Comparison of ENCODE assay signal across 21 cellular contexts in the genomic region with DNA sequence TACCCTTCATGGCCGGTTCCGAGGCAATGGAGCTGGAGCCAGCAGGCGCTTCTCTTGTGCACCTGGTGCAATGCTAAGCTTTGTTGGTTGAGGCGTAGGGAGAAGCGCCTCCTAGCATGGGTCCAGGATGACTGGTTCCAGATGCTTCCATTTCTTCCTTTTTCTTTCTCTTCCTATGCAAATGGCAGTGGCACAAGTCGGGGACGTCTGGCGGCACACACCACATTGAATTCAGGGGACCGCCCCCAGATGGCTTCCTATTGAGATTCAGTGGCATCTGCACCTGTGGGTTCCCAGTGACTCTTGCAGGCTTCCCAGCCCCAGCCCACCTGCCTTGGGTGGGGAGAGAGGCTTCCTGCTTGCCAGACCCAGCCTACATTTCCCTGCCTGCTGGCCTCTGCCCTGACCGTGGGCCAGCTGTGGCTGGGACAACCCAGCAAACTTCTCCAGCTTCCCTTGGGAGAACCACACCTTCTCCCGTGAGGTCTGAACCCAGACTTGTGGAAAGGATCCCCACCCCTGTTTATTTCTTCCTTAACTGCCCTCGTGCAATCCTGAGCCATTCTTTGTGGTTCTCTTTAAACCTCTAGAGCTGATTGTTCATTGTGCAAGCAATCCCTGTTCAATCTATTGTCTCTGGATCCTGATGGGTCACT. TPM values are rescaled to one million over a fixed set of nuclear protein-coding genes. Genes with fewer than 3 reads are reported as not detected.
"Had no signal": no experiment of that assay in that cellular context is flagged by ENCODE, and none has a peak within 500 bp of the region (broad histone marks: within the 10 kb centered on the region; RNA-seq: fewer than 3 reads in every experiment).

No MANE protein-coding gene starts in this region.

RNA-seq across cellular contexts. Expression of gene OBP2B, which starts 8.4 kb away (rescaled TPM):
- total RNA-seq: activated CD4-positive, alpha-beta memory T cell treated with anti-CD3 and anti-CD28 coated beads for 36 hours; activated CD4-positive, alpha-beta T cell treated with anti-CD3 and anti-CD28 coated beads for 36 hours; activated CD4-positive, alpha-beta T cell treated with anti-CD3 and anti-CD28 coated beads, Interleukin-2, amount 10 ng/mL, durations not matched to agents 24 days and 14 days; activated CD8-positive, alpha-beta T cell treated with anti-CD3 and anti-CD28 coated beads, Interleukin-2, amount 10 ng/mL, durations not matched to agents 7 days and 5 days; activated naive CD4-positive, alpha-beta T cell treated with anti-CD3 and anti-CD28 coated beads for 36 hours; activated naive CD8-positive, alpha-beta T cell treated with anti-CD3 and anti-CD28 coated beads for 36 hours; activated T-helper 1 cell treated with anti-CD3 and anti-CD28 coated beads, Interleukin-12 subunit alpha, Interleukin-12 subunit beta, Interleukin-2, Interleukin-4 antibody, amounts not matched to agents 30 ng/mL and 10 ng/mL and 1 ng/mL, durations not matched to agents 14 hours and 24 hours and 36 hours; activated T-helper 2 cell treated with anti-CD3 and anti-CD28 coated beads, Interferon-gamma antibody, Interleukin-2, Interleukin-4, amounts not matched to agents 10 μg/mL and 5 μg/mL and 100 μg/mL, durations not matched to agents 14 hours and 24 hours and 36 hours; aorta; body of pancreas; colonic mucosa; dermis microvascular lymphatic vessel endothelial cell; endothelial cell of umbilical vein; esophagus squamous epithelium; fibroblast of lung; fibroblast of villous mesenchyme; gastroesophageal sphincter; glomerular endothelial cell; T-helper 1 cell treated with Interleukin-12 subunit alpha and Interleukin-12 subunit beta and Interleukin-4 antibody, amounts not matched to agents 30 ng/mL and 1 ng/mL, for 36 hours had no signal
- polyA plus RNA-seq: adrenal gland, aorta, endothelial cell of umbilical vein, esophagus, fibroblast of lung had no signal

RNA-seq across cellular contexts. Expression of gene ABO, which starts 57.5 kb away (rescaled TPM):
- total RNA-seq: activated CD4-positive, alpha-beta memory T cell treated with anti-CD3 and anti-CD28 coated beads for 36 hours; activated CD8-positive, alpha-beta T cell treated with anti-CD3 and anti-CD28 coated beads, Interleukin-2, amount 10 ng/mL, durations not matched to agents 7 days and 5 days; activated naive CD4-positive, alpha-beta T cell treated with anti-CD3 and anti-CD28 coated beads for 36 hours; activated naive CD8-positive, alpha-beta T cell treated with anti-CD3 and anti-CD28 coated beads for 36 hours; endothelial cell of umbilical vein; fibroblast of lung; fibroblast of villous mesenchyme had no signal
- polyA plus RNA-seq: endothelial cell of umbilical vein, fibroblast of lung had no signal
